ENCODE assay signal across 9 cellular contexts in the genomic region with DNA sequence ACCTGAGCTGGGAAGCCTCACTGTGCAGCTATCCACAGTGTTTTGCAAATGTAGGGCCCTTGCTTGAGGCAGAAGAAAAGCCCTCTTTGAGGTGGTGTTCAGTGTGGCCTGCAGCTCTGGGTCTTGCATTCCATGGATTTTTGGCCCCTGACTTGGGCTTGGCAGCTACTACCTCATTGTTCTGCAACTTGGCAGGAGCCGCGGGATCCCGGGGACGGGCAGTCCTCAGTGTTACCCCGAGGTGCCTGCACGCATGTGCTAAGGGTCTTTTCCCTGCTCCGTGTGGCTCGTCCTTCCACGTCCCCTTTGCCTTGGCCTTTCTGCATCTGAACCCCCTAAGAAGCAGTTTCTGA. TPM values are rescaled to one million over a fixed set of nuclear protein-coding genes. Genes with fewer than 3 reads are reported as not detected.
DNase-seq lines count a peak whose midpoint lies in the region; ATAC-seq, FAIRE-seq and TF ChIP-seq lines count a peak whose summit lies in the region.
"Had no signal": no experiment of that assay in that cellular context is flagged by ENCODE, and none has a peak within 500 bp of the region (broad histone marks: within the 10 kb centered on the region; RNA-seq: fewer than 3 reads in every experiment).

No MANE protein-coding gene starts in this region.

- peak; percentile 84 to 88 for ATAC-seq in right cardiac atrium
- ATAC-seq in GM19328 (IDR thresholded peaks at IDR 0.05; ENCODE audit: unreplicated experiment), result no peak

- H3K79me2 ChIP-seq in astrocyte (ENCODE audit: insufficient read depth, low read length), result peaks cover 100% of the 10 kb centered on the region

- peaks cover 6% of the 10 kb centered on the region for H3K36me3 Mint-ChIP-seq in astrocyte (ENCODE audit: low read depth, unreplicated experiment)

- H3K9me3 ChIP-seq in astrocyte (ENCODE audit: insufficient read depth, low read depth, low read length), result no peaks in the 10 kb centered on the region
- no peaks in the 10 kb centered on the region for H3K9me3 ChIP-seq in right cardiac atrium (ENCODE audit: control insufficient read depth, low read length)

- no peaks in the 10 kb centered on the region for H3K9me3 Mint-ChIP-seq in astrocyte (ENCODE audit: unreplicated experiment)

- H3K4me3 Mint-ChIP-seq in astrocyte (ENCODE audit: unreplicated experiment), result no peak overlapping the region

- peak overlapping the region; percentile 66 for H3K27ac Mint-ChIP-seq in astrocyte (ENCODE audit: unreplicated experiment)

- H2AFZ ChIP-seq in astrocyte (ENCODE audit: low read depth, low read length), result no peak overlapping the region

- intact Hi-C loops in right cardiac atrium (cut with DNase I), result no loop called here

- H3K9ac ChIP-seq in astrocyte (ENCODE audit: low read length) (peak overlapping the region; percentile 74), rectal smooth muscle tissue (ENCODE audit: low read length) (no peak overlapping the region)

- DNase-seq in GM04504 (ENCODE audit: low read depth), result peak; percentile 88
- DNase-seq in astrocyte (ENCODE audit: low read depth), result peak; percentile 98
- peak; percentile 88 to 94 (median 92) for DNase-seq in right cardiac atrium
- DNase-seq in NCI-H82 treated with DMSO at 0.1 percent for 48 hours (lab: John Stamatoyannopoulos, UW; ENCODE audit: unreplicated experiment), result no peak
- no peak for DNase-seq in cortex of kidney (lab: John Stamatoyannopoulos, UW)
- DNase-seq in GM13977 (ENCODE audit: low spot score), result no peak
- DNase-seq: MM.1S had no signal

- H3K27me3 Mint-ChIP-seq in astrocyte (ENCODE audit: low read depth, unreplicated experiment), result no peaks in the 10 kb centered on the region

- H3K27ac ChIP-seq in astrocyte (ENCODE audit: low read depth, low read length), result peak overlapping the region; percentile 82
- H3K27ac ChIP-seq in right cardiac atrium (ENCODE audit: low read length), result peak overlapping the region; percentile 70
- no peak overlapping the region for H3K27ac ChIP-seq in rectal smooth muscle tissue (ENCODE audit: low read depth, low read length)

- H3K4me1 ChIP-seq in astrocyte (ENCODE audit: insufficient read depth, low read length) (peaks cover 77% of the 10 kb centered on the region), right cardiac atrium (ENCODE audit: control insufficient read depth, insufficient read depth, low read length) (peaks cover 23% of the 10 kb centered on the region), rectal smooth muscle tissue (ENCODE audit: control insufficient read depth, insufficient read depth, low read length) (peaks cover 25% of the 10 kb centered on the region)

- peaks cover 4% of the 10 kb centered on the region for H3K36me3 ChIP-seq in astrocyte (ENCODE audit: insufficient read depth, low read length)
- no peaks in the 10 kb centered on the region for H3K36me3 ChIP-seq in rectal smooth muscle tissue (ENCODE audit: control insufficient read depth, insufficient read depth, low read length)

- H3K27me3 ChIP-seq in astrocyte (ENCODE audit: insufficient read depth, low read length) (no peaks in the 10 kb centered on the region), right cardiac atrium (ENCODE audit: control insufficient read depth, insufficient read depth) (no peaks in the 10 kb centered on the region), rectal smooth muscle tissue (ENCODE audit: control insufficient read depth, insufficient read depth, low read length) (no peaks in the 10 kb centered on the region)

- WGBS in right cardiac atrium, result 25% methylated on average over 9 of the region's 9 CpGs

- no peak overlapping the region for H3K4me3 ChIP-seq in astrocyte (ENCODE audit: insufficient read depth, low read depth, low read length)
- H3K4me3 ChIP-seq in right cardiac atrium (ENCODE audit: low read length), result no peak overlapping the region
- H3K4me3 ChIP-seq in rectal smooth muscle tissue (ENCODE audit: low read length), result peak overlapping the region; percentile 4

- peaks cover 43% of the 10 kb centered on the region for H3K4me1 Mint-ChIP-seq in astrocyte (ENCODE audit: low read depth, unreplicated experiment)

- TF ChIP-seq CTCF in astrocyte (IDR thresholded peaks at IDR 0.05; ENCODE audit: insufficient read depth, low read depth, low read length), result no peak
- TF ChIP-seq CTCF in GM13977 (IDR thresholded peaks at IDR 0.05; ENCODE audit: extremely low read depth, insufficient read depth, missing control alignments), result no peak

- H4K20me1 ChIP-seq in astrocyte (ENCODE audit: insufficient read depth, low read length), result peaks cover 78% of the 10 kb centered on the region

- in situ Hi-C loops in GM13977 (cut with MboI; ENCODE audit: low pct_unique_long_range_greater_than_20kb, low sequenced_read_pairs, unreplicated experiment), result loop anchor here (10.0 kb wide), 1 partner anchor 163 kb away; no protein-coding TSS in a partner anchor

- no peak for FAIRE-seq in astrocyte (lab: Jason Lieb, UNC)

- H3K4me2 ChIP-seq in astrocyte (ENCODE audit: low read length), result peak overlapping the region; percentile 71

RNA-seq across cellular contexts. Expression of a gene that starts 39.8 kb away (rescaled TPM):
- total RNA-seq in astrocyte (55.7 and 76.8 TPM in 2 replicates), right cardiac atrium (10 to 100 TPM; 12.0 to 19.2 (median 15.6) TPM)
- polyA plus RNA-seq in right cardiac atrium, result 4.7 TPM

Comparison
In these comparisons a context has a peak if more than half of its experiments do, and no peak if none do; other contexts are left out.
1. DNase-seq: peak in GM04504 (single experiment), astrocyte (single experiment) and right cardiac atrium (3 of 3); none in NCI-H82 treated with DMSO at 0.1 percent for 48 hours (single experiment), cortex of kidney (single experiment) and GM13977 (single experiment).